Comparison of ENCODE assay signal across 14 cellular contexts in genomic region chr1:20590313-20590777, GRCh38. TPM values are rescaled to one million over a fixed set of nuclear protein-coding genes. Genes with fewer than 3 reads are reported as not detected.
A peak's percentile ranks its signal among the peaks of the same experiment; 100 is the strongest.
DNase-seq lines count a peak whose midpoint lies in the region; ATAC-seq and TF ChIP-seq lines count a peak whose summit lies in the region.
"Had no signal": no experiment of that assay in that cellular context is flagged by ENCODE, and none has a peak within 500 bp of the region (broad histone marks: within the 10 kb centered on the region; RNA-seq: fewer than 3 reads in every experiment).

No MANE protein-coding gene starts in this region.

- H3K9me3 Mint-ChIP-seq in HFFc6 (no peaks in the 10 kb centered on the region), progenitor cell of endocrine pancreas (ENCODE audit: low read depth) (no peaks in the 10 kb centered on the region)
- no peaks in the 10 kb centered on the region for H3K9me3 Mint-ChIP-seq in activated T-helper 17 cell treated with anti-CD3 and anti-CD28 coated beads, Interleukin-2, amount 50 U/mL, for 72 hours

- H3K27ac ChIP-seq in left ventricle myocardium inferior (replicated peaks) (peak overlapping the region; percentile 79), skin epidermis (peak overlapping the region in 8 of 21 experiments; percentile 16 to 86 (median 71))
- H3K27ac ChIP-seq: SK-N-MC had no signal

- ATAC-seq in activated T-helper 17 cell treated with anti-CD3 and anti-CD28 coated beads, Interleukin-2, amount 50 U/mL, for 72 hours (replicated peaks): no peak
- no peak for ATAC-seq in GM19324 (IDR thresholded peaks at IDR 0.05; ENCODE audit: low FRiP score, unreplicated experiment)

- H3K4me1 Mint-ChIP-seq in HFFc6 (ENCODE audit: low read depth): peaks cover 35% of the 10 kb centered on the region
- no peaks in the 10 kb centered on the region for H3K4me1 Mint-ChIP-seq in activated T-helper 17 cell treated with anti-CD3 and anti-CD28 coated beads, Interleukin-2, amount 50 U/mL, for 72 hours
- peaks cover 12% of the 10 kb centered on the region for H3K4me1 Mint-ChIP-seq in progenitor cell of endocrine pancreas (ENCODE audit: low read depth)

- H3K9me3 ChIP-seq in left ventricle myocardium inferior (replicated peaks): no peaks in the 10 kb centered on the region

- no peak for TF ChIP-seq POLR2A in erythroblast (IDR thresholded peaks at IDR 0.05; ENCODE audit: low read length)

- H3K4me3 Mint-ChIP-seq in HFFc6: peak overlapping the region; percentile 84
- no peak overlapping the region for H3K4me3 Mint-ChIP-seq in activated T-helper 17 cell treated with anti-CD3 and anti-CD28 coated beads, Interleukin-2, amount 50 U/mL, for 72 hours
- no peak overlapping the region for H3K4me3 Mint-ChIP-seq in progenitor cell of endocrine pancreas (ENCODE audit: low read depth)

- TF ChIP-seq CTCF in HFFc6 (IDR thresholded peaks at IDR 0.05): no peak
- no peak for TF ChIP-seq CTCF in left ventricle myocardium inferior (IDR thresholded peaks at IDR 0.05; ENCODE audit: borderline replicate concordance)
- no peak for TF ChIP-seq CTCF in progenitor cell of endocrine pancreas (IDR thresholded peaks at IDR 0.05; ENCODE audit: unreplicated experiment)

- DNase-seq in HFFc6 (peak; percentile 68), SW480 (ENCODE audit: low spot score) (peak; percentile 56), left ventricle myocardium inferior (no peak), erythroblast (lab: John Stamatoyannopoulos, UW) (no peak), progenitor cell of endocrine pancreas (ENCODE audit: low spot score, unreplicated experiment) (no peak)
- DNase-seq: DND-41; NCI-H1105 treated with DMSO at 0.1 percent for 48 hours; stimulated activated CD4-positive, alpha-beta T cell treated with anti-CD3 and anti-CD28 coated beads, Interleukin-2, amount 100 ng/mL, for 48 hours had no signal

- intact Hi-C loops in left ventricle myocardium inferior (cut with micrococcal nuclease): no loop called here

- H3K27ac Mint-ChIP-seq in HFFc6 (peak overlapping the region; percentile 27), progenitor cell of endocrine pancreas (no peak overlapping the region)
- H3K27ac Mint-ChIP-seq in activated T-helper 17 cell treated with anti-CD3 and anti-CD28 coated beads, Interleukin-2, amount 50 U/mL, for 72 hours: no peak overlapping the region

- peaks cover 69% of the 10 kb centered on the region for H3K27me3 ChIP-seq in left ventricle myocardium inferior (ENCODE audit: low read depth)

- no peaks in the 10 kb centered on the region for H3K36me3 Mint-ChIP-seq in HFFc6 (ENCODE audit: low read depth)
- H3K36me3 Mint-ChIP-seq in activated T-helper 17 cell treated with anti-CD3 and anti-CD28 coated beads, Interleukin-2, amount 50 U/mL, for 72 hours (ENCODE audit: low read depth): no peaks in the 10 kb centered on the region
- no peaks in the 10 kb centered on the region for H3K36me3 Mint-ChIP-seq in progenitor cell of endocrine pancreas (ENCODE audit: insufficient read depth)

- H3K4me3 ChIP-seq in left ventricle myocardium inferior: peak overlapping the region; percentile 58
- H3K4me3 ChIP-seq in skin epidermis: peak overlapping the region in 5 of 7 experiments; percentile 15 to 28 (median 22)
- H3K4me3 ChIP-seq: lung, SK-N-MC had no signal

- peaks cover 18% of the 10 kb centered on the region for H3K4me1 ChIP-seq in left ventricle myocardium inferior

- H3K27me3 Mint-ChIP-seq in HFFc6 (ENCODE audit: insufficient read depth) (peaks cover 3% of the 10 kb centered on the region), progenitor cell of endocrine pancreas (peaks cover 47% of the 10 kb centered on the region)
- H3K27me3 Mint-ChIP-seq in activated T-helper 17 cell treated with anti-CD3 and anti-CD28 coated beads, Interleukin-2, amount 50 U/mL, for 72 hours: peaks cover 46% of the 10 kb centered on the region

- H3K36me3 ChIP-seq in left ventricle myocardium inferior: no peaks in the 10 kb centered on the region

RNA-seq across cellular contexts. Expression of gene CDA, which starts 1.4 kb away (rescaled TPM):
- total RNA-seq in HFFc6 (2021; fragmentation: NEBNext Ultra II Directional; extraction: Animal tissue kit (Norgen Biotek cat#: 25700)): 10 to 100 TPM in 4 of 6 experiments, 1 to 10 TPM in 2; 6.7 to 15.4 (median 13.3) TPM
- 2.0 TPM for total RNA-seq in left ventricle myocardium inferior
- total RNA-seq in activated T-helper 17 cell treated with anti-CD3 and anti-CD28 coated beads, Interleukin-2, amount 50 U/mL, for 72 hours: not detected
- total RNA-seq in progenitor cell of endocrine pancreas: not detected in 2 replicates

RNA-seq across cellular contexts. Expression of gene FAM43B, which starts 38.0 kb away (rescaled TPM):
- total RNA-seq in HFFc6 (2021; fragmentation: NEBNext Ultra II Directional; extraction: Animal tissue kit (Norgen Biotek cat#: 25700)): under 1 TPM in 1 of 6 experiments, not detected in 5; 0.07 TPM
- 1.9 TPM for total RNA-seq in left ventricle myocardium inferior
- not detected for total RNA-seq in activated T-helper 17 cell treated with anti-CD3 and anti-CD28 coated beads, Interleukin-2, amount 50 U/mL, for 72 hours
- total RNA-seq in progenitor cell of endocrine pancreas: 0.10 and 0.16 TPM in 2 replicates
- total RNA-seq: dermis microvascular lymphatic vessel endothelial cell had no signal

RNA-seq across cellular contexts. Expression of gene PINK1, which starts 42.9 kb away (rescaled TPM):
- 100 to 1,000 TPM in 3 of 6 experiments, 10 to 100 TPM in 3; 89.9 to 134 (median 99.1) TPM for total RNA-seq in HFFc6 (2021; fragmentation: NEBNext Ultra II Directional; extraction: Animal tissue kit (Norgen Biotek cat#: 25700))
- total RNA-seq in left ventricle myocardium inferior: 250 TPM
- 1 to 10 TPM; 4.1 to 4.6 TPM for total RNA-seq in activated T-helper 17 cell treated with anti-CD3 and anti-CD28 coated beads, Interleukin-2, amount 50 U/mL, for 72 hours
- total RNA-seq in progenitor cell of endocrine pancreas: 25.0 and 28.0 TPM in 2 replicates

Comparison
In these comparisons a context has a peak if more than half of its experiments do, and no peak if none do; other contexts are left out.
1. DNase-seq: peak in HFFc6 (single experiment) and SW480 (single experiment); none in left ventricle myocardium inferior (single experiment), erythroblast (0 of 2) and progenitor cell of endocrine pancreas (single experiment).